12 cellular contexts compared by ENCODE assay signal in the genomic region with DNA sequence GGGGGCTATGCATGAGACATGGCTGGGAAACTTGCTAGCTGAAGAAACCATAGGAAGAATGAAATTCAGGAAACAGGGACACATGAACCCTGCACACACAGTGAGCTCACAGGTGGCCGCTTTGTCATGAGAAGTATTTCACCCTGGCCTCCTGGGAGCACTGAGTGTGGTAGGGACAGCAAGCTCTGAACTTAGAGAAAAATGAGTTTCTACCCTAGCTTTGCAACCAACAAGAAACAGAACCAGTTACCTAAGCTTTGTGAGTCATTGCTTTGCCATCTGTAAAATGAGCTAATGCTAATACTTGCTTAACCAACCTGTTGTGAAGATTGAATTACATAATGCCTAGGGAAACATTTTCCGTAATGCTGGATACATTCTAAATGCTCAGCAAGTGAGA.
DNase-seq lines count a peak whose midpoint lies in the region; FAIRE-seq and TF ChIP-seq lines count a peak whose summit lies in the region.
"Had no signal": no experiment of that assay in that cellular context is flagged by ENCODE, and none has a peak within 500 bp of the region (broad histone marks: within the 10 kb centered on the region; RNA-seq: fewer than 3 reads in every experiment).

No MANE protein-coding gene starts in this region.

- no peak overlapping the region for H3K4me3 Mint-ChIP-seq in MCF 10A (ENCODE audit: unreplicated experiment)
- H3K4me3 Mint-ChIP-seq: memory B cell had no signal

- H4K20me1 ChIP-seq in hepatocyte (ENCODE audit: insufficient read depth, poor library complexity, severe bottlenecking): no peaks in the 10 kb centered on the region

- peaks cover 39% of the 10 kb centered on the region for H3K4me1 Mint-ChIP-seq in MCF 10A (ENCODE audit: insufficient read depth, unreplicated experiment)

- TF ChIP-seq CTCF in MCF 10A (IDR thresholded peaks at IDR 0.05; ENCODE audit: unreplicated experiment): no peak
- TF ChIP-seq CTCF in breast epithelium (IDR thresholded peaks at IDR 0.05): no peak
- no peak for TF ChIP-seq CTCF in astrocyte of the cerebellum (IDR thresholded peaks at IDR 0.05; ENCODE audit: low read depth, low read length, missing control alignments)
- TF ChIP-seq CTCF in hepatocyte (IDR thresholded peaks at IDR 0.05; ENCODE audit: poor library complexity): no peak

- TF ChIP-seq POLR2A in breast epithelium (IDR thresholded peaks at IDR 0.05): no peak

- no peak overlapping the region for H2AFZ ChIP-seq in hepatocyte

- BruUV-seq in MCF 10A (replicated peaks; lab: Mats Ljungman, UMichigan): no TSS peak

- H3K79me2 ChIP-seq in hepatocyte: no peaks in the 10 kb centered on the region

- H3K36me3 Mint-ChIP-seq in MCF 10A (ENCODE audit: insufficient read depth, unreplicated experiment): no peaks in the 10 kb centered on the region
- H3K36me3 Mint-ChIP-seq: memory B cell had no signal

- in situ Hi-C loops in astrocyte of the cerebellum (cut with HindIII; ENCODE audit: low sequenced_read_pairs): no loop called here

- H3K27me3 ChIP-seq in breast epithelium: no peaks in the 10 kb centered on the region
- no peaks in the 10 kb centered on the region for H3K27me3 ChIP-seq in hepatocyte
- H3K27me3 ChIP-seq: ovary had no signal

- peak overlapping the region; percentile 6 for H3K4me2 ChIP-seq in hepatocyte

- H3K27me3 Mint-ChIP-seq in MCF 10A (ENCODE audit: insufficient read depth, unreplicated experiment): no peaks in the 10 kb centered on the region

- H3K9me3 ChIP-seq in breast epithelium: no peaks in the 10 kb centered on the region
- no peaks in the 10 kb centered on the region for H3K9me3 ChIP-seq in hepatocyte (ENCODE audit: low read depth)

- H3K27ac Mint-ChIP-seq in MCF 10A (ENCODE audit: low read depth, unreplicated experiment): peak overlapping the region; percentile 49
- H3K27ac Mint-ChIP-seq: activated naive CD4-positive, alpha-beta T cell treated with anti-CD3 and anti-CD28 coated beads, Interleukin-2, amount 50 U/mL, for 72 hours; memory B cell had no signal

- H3K4me1 ChIP-seq in breast epithelium (no peaks in the 10 kb centered on the region), hepatocyte (ENCODE audit: insufficient read depth) (peaks cover 10% of the 10 kb centered on the region)

- CTCF ChIA-PET in MCF 10A (lab: Yijun Ruan, JAX): interaction anchor here (0.6 to 1.1 kb wide), 3 partner anchors 9 to 64 kb away, joined by 3 read pairs; no protein-coding TSS in a partner anchor

- DNase-seq in MCF 10A (ENCODE audit: unreplicated experiment) (peak; percentile 88), breast epithelium (ENCODE audit: low spot score in 2 of 2) (no peak), astrocyte of the cerebellum (ENCODE audit: low read depth) (peak; percentile 81), hepatocyte (ENCODE audit: low spot score) (peak; percentile 54), urothelium cell line (ENCODE audit: low spot score) (peak; percentile 52), hypothalamus (lab: John Stamatoyannopoulos, UW) (no peak), D341Med (ENCODE audit: low spot score) (no peak), DMS79 treated with DMSO at 0.1 percent for 48 hours (lab: John Stamatoyannopoulos, UW) (no peak)
- DNase-seq: NCI-H187, ovary had no signal

- no peak for FAIRE-seq in urothelium cell line (lab: Jason Lieb, UNC)

- H3K27ac ChIP-seq in breast epithelium: no peak overlapping the region
- peak overlapping the region; percentile 86 for H3K27ac ChIP-seq in hepatocyte
- H3K27ac ChIP-seq: ovary had no signal

- H3K9me3 Mint-ChIP-seq in MCF 10A (ENCODE audit: unreplicated experiment): no peaks in the 10 kb centered on the region

- H3K4me3 ChIP-seq in breast epithelium (no peak overlapping the region), astrocyte of the cerebellum (ENCODE audit: low read depth, low read length) (no peak overlapping the region), hepatocyte (no peak overlapping the region)
- H3K4me3 ChIP-seq: ovary had no signal

- H3K36me3 ChIP-seq in breast epithelium (no peaks in the 10 kb centered on the region), hepatocyte (replicated peaks; ENCODE audit: insufficient read depth, low read depth) (no peaks in the 10 kb centered on the region)
- H3K36me3 ChIP-seq: ovary had no signal

- no peaks in the 10 kb centered on the region for H3K9me2 ChIP-seq in hepatocyte (replicated peaks; ENCODE audit: insufficient read depth)

- WGBS in hepatocyte (ENCODE audit: low lambda C conversion rate, missing lambda C conversion rate): 64% methylated on average over 2 of the region's 2 CpGs

- intact Hi-C loops in MCF 10A (cut with micrococcal nuclease): loop anchor here (5.0 kb wide), 1 partner anchor 67 kb away; no protein-coding TSS in a partner anchor
- intact Hi-C loops in breast epithelium (cut with DNase I; ENCODE audit: low total_unique reads): no loop called here

- POLR2A ChIA-PET in MCF 10A (lab: Yijun Ruan, JAX): interaction anchor here (0.7 to 1.5 kb wide), 4 partner anchors 10 to 97 kb away, joined by 3 to 8 read pairs (median 3); no protein-coding TSS in a partner anchor

Comparison
In these comparisons a context has a peak if more than half of its experiments do, and no peak if none do; other contexts are left out.
1. DNase-seq: peak in MCF 10A (single experiment), astrocyte of the cerebellum (single experiment), hepatocyte (single experiment) and urothelium cell line (single experiment); none in breast epithelium (0 of 2), hypothalamus (0 of 51), D341Med (single experiment) and DMS79 treated with DMSO at 0.1 percent for 48 hours (single experiment).